In genomic region chr12:16606117-16606200, GRCh38 we compare ENCODE assay signal across 10 cellular contexts. TPM values are rescaled to one million over a fixed set of nuclear protein-coding genes. Genes with fewer than 3 reads are reported as not detected.
DNase-seq lines count a peak whose midpoint lies in the region; ATAC-seq and TF ChIP-seq lines count a peak whose summit lies in the region.
"Had no signal": no experiment of that assay in that cellular context is flagged by ENCODE, and none has a peak within 500 bp of the region (broad histone marks: within the 10 kb centered on the region; RNA-seq: fewer than 3 reads in every experiment).

LMO3 (minus strand) TSS chr12:16606162; CDS start chr12:16600860, 5,302 bp downstream.

- no peaks in the 10 kb centered on the region for H3K4me1 ChIP-seq in ACC112 (ENCODE audit: control insufficient read depth, insufficient read depth, low read length, unreplicated experiment)
- H3K4me1 ChIP-seq in Panc1 (ENCODE audit: control insufficient read depth, insufficient read depth, low read length): no peaks in the 10 kb centered on the region

- CTCF ChIA-PET in Panc1 (lab: Charles Lee): no interaction called here

- no peak within 1 kb of the TSS for H3K27ac ChIP-seq in ACC112 (ENCODE audit: low read depth, low read length)
- no peak within 1 kb of the TSS for H3K27ac ChIP-seq in Panc1 (ENCODE audit: low read length)

- intact Hi-C loops in Panc1 (cut with micrococcal nuclease; ENCODE audit: unreplicated experiment): no loop called here

- H3K4me3 ChIP-seq in ACC112 (ENCODE audit: low read depth, low read length) (peak within 1 kb of the TSS; percentile 85), Panc1 (ENCODE audit: low read depth in 2 of 2, low read length in 2 of 2) (peak within 1 kb of the TSS; percentile 36 to 53), fibroblast of pulmonary artery (replicated peaks; ENCODE audit: low read depth, low read length) (peak within 1 kb of the TSS; percentile 79)

- in situ Hi-C loops in Panc1 (cut with HindIII; ENCODE audit: low pct_unique_long_range_greater_than_20kb, low sequenced_read_pairs): no loop called here

- TF ChIP-seq CTCF in Panc1 (IDR thresholded peaks at IDR 0.05) (no peak), fibroblast of pulmonary artery (IDR thresholded peaks at IDR 0.05; ENCODE audit: low read length, missing control alignments) (no peak), omental fat pad (IDR thresholded peaks at IDR 0.05) (no peak)

- BruUV-seq in Panc1 (replicated peaks; lab: Mats Ljungman, UMichigan): no TSS peak

- ATAC-seq in Panc1: no peak
- ATAC-seq in omental fat pad (ENCODE audit: low FRiP score): no peak
- ATAC-seq in HG02970 (IDR thresholded peaks at IDR 0.05; ENCODE audit: low FRiP score, unreplicated experiment): no peak
- no peak for ATAC-seq in GM18867 (IDR thresholded peaks at IDR 0.05; ENCODE audit: unreplicated experiment)

- DNase-seq in Panc1 (ENCODE audit: low read depth, low spot score) (no peak), fibroblast of pulmonary artery (ENCODE audit: low read depth) (no peak), omental fat pad (ENCODE audit: low spot score) (no peak), mucosa of gallbladder (ENCODE audit: low spot score) (no peak), NCI-H226 (no peak)
- DNase-seq: CD4-positive, alpha-beta T cell; OCI-M1 had no signal

- peak within 1 kb of the TSS; percentile 95 for H2AFZ ChIP-seq in ACC112 (ENCODE audit: low read length, unreplicated experiment)

- peaks cover 15% of the 10 kb centered on the region for H3K27me3 ChIP-seq in ACC112 (ENCODE audit: insufficient read depth, low read length)
- no peaks in the 10 kb centered on the region for H3K27me3 ChIP-seq in Panc1 (ENCODE audit: control insufficient read depth, insufficient read depth, low read length)

- H3K79me2 ChIP-seq in ACC112 (ENCODE audit: control insufficient read depth, insufficient read depth, low read length, unreplicated experiment): no peaks in the 10 kb centered on the region

- POLR2A ChIA-PET in Panc1 (lab: Charles Lee): no interaction called here

- H3K36me3 ChIP-seq in ACC112 (ENCODE audit: insufficient read depth, low read length) (no peaks in the 10 kb centered on the region), Panc1 (ENCODE audit: control insufficient read depth, insufficient read depth, low read length) (no peaks in the 10 kb centered on the region)

- no peaks in the 10 kb centered on the region for H3K9me3 ChIP-seq in Panc1 (ENCODE audit: control insufficient read depth, insufficient read depth, low read depth, low read length)

RNA-seq across cellular contexts. Expression of gene LMO3, which starts in this region (rescaled TPM):
- total RNA-seq in Panc1 (2021; ENCODE audit: unreplicated experiment) (0.51 TPM), omental fat pad (100 to 1,000 TPM in 2 of 4 donors, 10 to 100 TPM in 2; 13.1 to 169 (median 93.0) TPM), mucosa of gallbladder (8.1 TPM)
- not detected for polyA plus RNA-seq in Panc1 (2012; ENCODE audit: insufficient read length)
- total RNA-seq: CD4-positive, alpha-beta T cell had no signal
